Comparison of ENCODE assay signal across 32 cellular contexts in the genomic region with DNA sequence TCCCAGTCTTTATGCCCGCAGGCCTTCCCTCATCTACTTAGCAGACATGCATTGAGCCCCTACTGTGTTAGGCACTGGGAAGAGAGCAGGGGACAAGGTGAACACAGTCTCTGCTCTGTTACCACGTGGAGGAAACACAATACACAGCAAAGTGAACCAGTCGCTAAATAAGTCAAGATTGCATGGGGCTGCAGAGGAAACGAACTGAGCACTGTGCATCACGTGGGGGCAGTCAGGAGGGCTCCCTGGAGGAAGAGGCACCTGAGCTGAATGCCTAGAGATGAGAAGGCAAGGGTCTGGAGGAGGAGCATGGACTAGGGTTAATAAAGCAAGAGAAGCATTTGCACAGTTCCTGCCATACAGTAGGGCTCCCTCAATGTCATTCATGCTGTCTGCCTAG.
"Had no signal": no experiment of that assay in that cellular context is flagged by ENCODE, and none has a peak within 500 bp of the region (broad histone marks: within the 10 kb centered on the region; RNA-seq: fewer than 3 reads in every experiment).

No MANE protein-coding gene starts in this region.

- H3K27ac ChIP-seq: brain microvascular endothelial cell, SJSA1, VCaP had no signal

- H3K27me3 ChIP-seq: brain microvascular endothelial cell, MG63, SJSA1 had no signal

- H3K4me1 Mint-ChIP-seq: activated CD4-positive, alpha-beta memory T cell treated with anti-CD3 and anti-CD28 coated beads, Interleukin-2, amount 10 ng/mL, durations not matched to agents 7 days and 5 days; activated CD8-positive, alpha-beta memory T cell treated with anti-CD3 and anti-CD28 coated beads, Interleukin-2, amount 10 ng/mL, durations not matched to agents 7 days and 5 days; activated naive CD4-positive, alpha-beta T cell treated with anti-CD3 and anti-CD28 coated beads, Interleukin-2, amount 10 ng/mL, durations not matched to agents 7 days and 5 days; activated naive CD8-positive, alpha-beta T cell treated with anti-CD3 and anti-CD28 coated beads, Interleukin-2, amount 50 U/mL, for 24 hours; T-cell had no signal

- DNase-seq: activated CD4-positive, alpha-beta memory T cell treated with anti-CD3 and anti-CD28 coated beads, Interleukin-2, amount 10 ng/mL, durations not matched to agents 7 days and 5 days; activated CD4-positive, alpha-beta T cell treated with anti-CD3 and anti-CD28 coated beads for 1 hour; activated CD4-positive, alpha-beta T cell treated with anti-CD3 and anti-CD28 coated beads for 48 hours; activated CD4-positive, CD25-positive, alpha-beta regulatory T cell; activated CD8-positive, alpha-beta memory T cell treated with anti-CD3 and anti-CD28 coated beads for 24 hours; activated CD8-positive, alpha-beta memory T cell treated with anti-CD3 and anti-CD28 coated beads, Interleukin-2, amount 10 ng/mL, durations not matched to agents 7 days and 5 days; activated CD8-positive, alpha-beta memory T cell treated with anti-CD3 and anti-CD28 coated beads, Interleukin-2, amount 50 U/mL, for 48 hours; activated effector memory CD4-positive, alpha-beta T cell treated with Interleukin-2 at 50 U/mL for 16 hours; activated naive CD4-positive, alpha-beta T cell treated with anti-CD3 and anti-CD28 coated beads, Interleukin-2, amount 10 ng/mL, durations not matched to agents 7 days and 5 days; activated naive CD8-positive, alpha-beta T cell treated with anti-CD3 and anti-CD28 coated beads, Interleukin-2, amount 50 U/mL, for 24 hours; activated T-cell treated with anti-CD3 and anti-CD28 coated beads, Interleukin-2, amount 50 U/mL, for 48 hours; aorta; brain microvascular endothelial cell; central memory CD4-positive, alpha-beta T cell; Kasumi-1; MG63; NCI-H1048; NCI-H1105 treated with DMSO at 0.1 percent for 48 hours; NCI-H1436; NCI-H1694; NCI-H2029; NCI-H345; NCI-H524 treated with DMSO at 0.1 percent for 48 hours; SHP77 treated with DMSO at 0.1 percent for 48 hours; T-cell; T-helper 2 cell; T-helper 9 cell had no signal

- H3K4me3 Mint-ChIP-seq: activated CD4-positive, alpha-beta memory T cell treated with anti-CD3 and anti-CD28 coated beads, Interleukin-2, amount 10 ng/mL, durations not matched to agents 7 days and 5 days; activated CD8-positive, alpha-beta memory T cell treated with anti-CD3 and anti-CD28 coated beads, Interleukin-2, amount 10 ng/mL, durations not matched to agents 7 days and 5 days; activated naive CD4-positive, alpha-beta T cell treated with anti-CD3 and anti-CD28 coated beads, Interleukin-2, amount 10 ng/mL, durations not matched to agents 7 days and 5 days; activated naive CD8-positive, alpha-beta T cell; activated naive CD8-positive, alpha-beta T cell treated with anti-CD3 and anti-CD28 coated beads, Interleukin-2, amount 50 U/mL, for 24 hours; T-cell had no signal

- H3K36me3 ChIP-seq: brain microvascular endothelial cell, MG63, SJSA1 had no signal

- H3K9me3 ChIP-seq: MG63 had no signal

- H3K4me3 ChIP-seq: MG63, SJSA1 had no signal

- H3K36me3 Mint-ChIP-seq: activated CD8-positive, alpha-beta memory T cell treated with anti-CD3 and anti-CD28 coated beads, Interleukin-2, amount 10 ng/mL, durations not matched to agents 7 days and 5 days; activated naive CD4-positive, alpha-beta T cell treated with anti-CD3 and anti-CD28 coated beads, Interleukin-2, amount 10 ng/mL, durations not matched to agents 7 days and 5 days; T-cell had no signal

- H3K27me3 Mint-ChIP-seq: activated CD4-positive, alpha-beta memory T cell treated with anti-CD3 and anti-CD28 coated beads, Interleukin-2, amount 10 ng/mL, durations not matched to agents 7 days and 5 days; activated CD8-positive, alpha-beta memory T cell treated with anti-CD3 and anti-CD28 coated beads, Interleukin-2, amount 10 ng/mL, durations not matched to agents 7 days and 5 days; activated naive CD4-positive, alpha-beta T cell treated with anti-CD3 and anti-CD28 coated beads, Interleukin-2, amount 10 ng/mL, durations not matched to agents 7 days and 5 days; activated naive CD8-positive, alpha-beta T cell had no signal

- H3K4me1 ChIP-seq: SJSA1 had no signal

- H3K27ac Mint-ChIP-seq: activated CD4-positive, alpha-beta memory T cell treated with anti-CD3 and anti-CD28 coated beads, Interleukin-2, amount 10 ng/mL, durations not matched to agents 7 days and 5 days; activated CD8-positive, alpha-beta memory T cell treated with anti-CD3 and anti-CD28 coated beads, Interleukin-2, amount 10 ng/mL, durations not matched to agents 7 days and 5 days; activated naive CD4-positive, alpha-beta T cell treated with anti-CD3 and anti-CD28 coated beads, Interleukin-2, amount 10 ng/mL, durations not matched to agents 7 days and 5 days; activated naive CD8-positive, alpha-beta T cell; activated naive CD8-positive, alpha-beta T cell treated with anti-CD3 and anti-CD28 coated beads, Interleukin-2, amount 50 U/mL, for 24 hours; T-cell had no signal

- ATAC-seq: activated CD8-positive, alpha-beta memory T cell treated with anti-CD3 and anti-CD28 coated beads, Interleukin-2, amount 10 ng/mL, durations not matched to agents 7 days and 5 days; activated naive CD8-positive, alpha-beta T cell treated with anti-CD3 and anti-CD28 coated beads, Interleukin-2, amount 50 U/mL, for 24 hours; Panc1; SK-N-SH treated with all-trans-retinoic acid at 6 μM for 48 hours; T-cell had no signal
